ENCODE assay signal across 8 cellular contexts in genomic region chr18:457120-457519, GRCh38. TPM values are rescaled to one million over a fixed set of nuclear protein-coding genes. Genes with fewer than 3 reads are reported as not detected.
DNase-seq lines count a peak whose midpoint lies in the region; ATAC-seq and TF ChIP-seq lines count a peak whose summit lies in the region.

No MANE protein-coding gene starts in this region.

- H3K9me3 ChIP-seq in ascending aorta (peaks cover under 1 to 4% of the 10 kb centered on the region in 2 donors), suprapubic skin (no peaks in the 10 kb centered on the region)

- no peak for TF ChIP-seq POLR2A in suprapubic skin (IDR thresholded peaks at IDR 0.05)

- intact Hi-C loops in ascending aorta (cut with DNase I): no loop called here

- H3K27me3 ChIP-seq in ascending aorta (no peaks in the 10 kb centered on the region), suprapubic skin (no peaks in the 10 kb centered on the region)

- H3K4me3 ChIP-seq in ascending aorta (peak overlapping the region; percentile 5 to 53), suprapubic skin (peak overlapping the region; percentile 4)

- ATAC-seq in GM18519 (IDR thresholded peaks at IDR 0.05; ENCODE audit: low FRiP score, unreplicated experiment) (no peak), GM21367 (IDR thresholded peaks at IDR 0.05; ENCODE audit: unreplicated experiment) (no peak)

- no peak for TF ChIP-seq EP300 in suprapubic skin (IDR thresholded peaks at IDR 0.05)

- H3K4me1 ChIP-seq in ascending aorta (peaks cover 0 to 18% of the 10 kb centered on the region in 2 donors), suprapubic skin (peaks cover 16% of the 10 kb centered on the region)

- in situ Hi-C loops in KBM-7 (cut with MboI; ENCODE audit: low pct_unique_long_range_greater_than_20kb, low sequenced_read_pairs): no loop called here

- H3K36me3 ChIP-seq in ascending aorta (no peaks in the 10 kb centered on the region), suprapubic skin (no peaks in the 10 kb centered on the region)

- TF ChIP-seq CTCF in ascending aorta (IDR thresholded peaks at IDR 0.05) (no peak), suprapubic skin (IDR thresholded peaks at IDR 0.05) (no peak)

- DNase-seq in KBM-7 (peak; percentile 46), ascending aorta (ENCODE audit: low spot score in 2 of 2) (peak in 1 of 2 donors; percentile 73), islet precursor cell (peak; percentile 64), suprapubic skin (ENCODE audit: low spot score in 2 of 2) (no peak)
- no peak for DNase-seq in activated CD4-positive, alpha-beta T cell treated with anti-CD3 and anti-CD28 coated beads, Interleukin-2, amount 50 U/mL, for 48 hours
- no peak for DNase-seq in stimulated activated CD4-positive, alpha-beta T cell treated with anti-CD3 and anti-CD28 coated beads, Interleukin-12 subunit alpha, Interleukin-12 subunit beta, amount 100 ng/mL, for 4 hours

- 23% methylated on average over 9 of the region's 9 CpGs for WGBS in suprapubic skin

- H3K27ac ChIP-seq in ascending aorta (peak overlapping the region; percentile 35 to 70), suprapubic skin (peak overlapping the region; percentile 58)

RNA-seq across cellular contexts. Expression of gene COLEC12, which starts 43.4 kb away (rescaled TPM):
- 9.5 TPM for total RNA-seq in ascending aorta
- 1 to 10 TPM; 2.1 to 6.2 (median 5.2) TPM for total RNA-seq in suprapubic skin

Comparison
In these comparisons a context has a peak if more than half of its experiments do, and no peak if none do; other contexts are left out.
1. DNase-seq: peak in KBM-7 (single experiment) and islet precursor cell (single experiment); none in suprapubic skin (0 of 2), activated CD4-positive, alpha-beta T cell treated with anti-CD3 and anti-CD28 coated beads, Interleukin-2, amount 50 U/mL, for 48 hours (0 of 2) and stimulated activated CD4-positive, alpha-beta T cell treated with anti-CD3 and anti-CD28 coated beads, Interleukin-12 subunit alpha, Interleukin-12 subunit beta, amount 100 ng/mL, for 4 hours (single experiment).